Comparison of ENCODE assay signal across 8 cellular contexts in the genomic region with DNA sequence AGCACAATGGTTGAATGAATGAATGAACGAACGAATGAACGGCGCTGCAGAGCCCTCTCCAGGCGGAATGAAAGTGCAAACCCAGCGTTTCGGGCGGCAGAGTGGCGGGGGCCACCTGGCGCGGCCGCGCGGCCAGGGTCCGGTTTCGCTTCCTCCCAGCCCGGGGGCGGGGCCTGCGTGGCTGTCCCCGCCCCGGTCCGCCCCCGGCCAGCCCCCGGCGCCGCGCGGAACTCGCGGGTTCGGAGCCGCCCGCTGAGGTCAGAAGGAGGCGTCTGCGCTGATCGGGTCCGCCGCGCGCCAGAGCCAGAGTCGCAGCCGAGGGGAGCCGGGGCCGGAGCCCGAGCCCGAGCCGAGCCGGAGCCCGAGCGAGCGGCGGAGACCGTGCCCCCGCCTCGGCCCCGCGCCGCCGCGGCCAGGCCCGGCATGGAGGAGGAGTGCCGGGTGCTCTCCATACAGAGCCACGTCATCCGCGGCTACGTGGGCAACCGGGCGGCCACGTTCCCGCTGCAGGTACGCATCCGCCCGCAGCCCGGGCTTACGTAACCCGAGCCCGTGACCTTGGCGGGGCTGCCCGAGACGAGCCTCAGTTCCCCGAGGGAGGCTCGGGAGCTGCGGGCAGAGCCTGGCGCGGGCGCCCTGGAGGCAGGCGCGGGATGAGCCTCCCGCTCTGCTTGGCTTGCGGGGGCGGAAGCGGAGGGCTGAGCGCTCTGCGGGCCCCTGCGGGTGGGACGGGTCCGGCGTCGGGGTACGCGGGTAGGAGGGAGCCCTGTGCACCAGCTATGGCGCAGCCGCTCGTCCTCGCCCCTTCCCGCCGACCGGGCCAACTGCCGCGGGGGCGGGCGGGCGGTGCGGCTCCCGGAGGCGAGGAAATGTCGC.
A peak's percentile ranks its signal among the peaks of the same experiment; 100 is the strongest.
DNase-seq lines count a peak whose midpoint lies in the region; ATAC-seq and TF ChIP-seq lines count a peak whose summit lies in the region.

A gene (plus strand): TSS at position 258 of the 876 bp plus-strand sequence. CDS start 166 bp downstream, at position 424.

- no peaks in the 10 kb centered on the region for H3K36me3 ChIP-seq in ACC112 (ENCODE audit: insufficient read depth, low read length)

- H3K79me2 ChIP-seq in ACC112 (ENCODE audit: control insufficient read depth, insufficient read depth, low read length, unreplicated experiment): peaks cover 49% of the 10 kb centered on the region

- peak; percentile 40 for ATAC-seq in GM18519 (IDR thresholded peaks at IDR 0.05; ENCODE audit: low FRiP score, unreplicated experiment)
- ATAC-seq in HG03045 (IDR thresholded peaks at IDR 0.05; ENCODE audit: unreplicated experiment): peak; percentile 63

- H3K27me3 ChIP-seq in ACC112 (ENCODE audit: insufficient read depth, low read length) (no peaks in the 10 kb centered on the region), layer of hippocampus (ENCODE audit: control insufficient read depth, insufficient read depth, low read length) (no peaks in the 10 kb centered on the region)

- H3K27ac ChIP-seq in ACC112 (ENCODE audit: low read depth, low read length) (peak within 1 kb of the TSS; percentile 51; the same call in 1 of the 2 replicates), layer of hippocampus (ENCODE audit: low read depth, low read length) (peak within 1 kb of the TSS; percentile 84)

- TF ChIP-seq CTCF in choroid plexus epithelial cell (conservative IDR thresholded peaks at IDR 0.05; ENCODE audit: low read depth, low read length): peak; percentile 12

- peak within 1 kb of the TSS; percentile 97 for H2AFZ ChIP-seq in ACC112 (ENCODE audit: low read length, unreplicated experiment)

- peaks cover 22% of the 10 kb centered on the region for H3K4me1 ChIP-seq in ACC112 (ENCODE audit: control insufficient read depth, insufficient read depth, low read length, unreplicated experiment)

- H3K4me3 ChIP-seq in ACC112 (ENCODE audit: low read depth, low read length): peak within 1 kb of the TSS; percentile 95
- H3K4me3 ChIP-seq in choroid plexus epithelial cell (ENCODE audit: low read depth, low read length): peak within 1 kb of the TSS; percentile 92

- DNase-seq in NCI-H226 (peak; percentile 76), choroid plexus epithelial cell (ENCODE audit: low read depth) (peak; percentile 86)
- peak; percentile 64 for DNase-seq in activated CD4-positive, alpha-beta T cell treated with anti-CD3 and anti-CD28 coated beads for 1 hour
- peak; percentile 43 to 71 (median 56) for DNase-seq in stimulated activated CD4-positive, alpha-beta T cell treated with anti-CD3 and anti-CD28 coated beads, Interleukin-1b, Interleukin-23, amount 100 ng/mL, for 24 hours (ENCODE audit: low read depth in 4 of 4, low spot score in 1 of 4)

Comparison
In these comparisons a context has a peak if more than half of its experiments do, and no peak if none do; other contexts are left out.
1. Peak in every context shown above with its lines: DNase-seq, ATAC-seq, H3K4me3 ChIP-seq and H3K27ac ChIP-seq.